In genomic region chrX:105553118-105553517, GRCh38 we compare ENCODE assay signal across 14 cellular contexts.
DNase-seq lines count a peak whose midpoint lies in the region; ATAC-seq and TF ChIP-seq lines count a peak whose summit lies in the region.
"Had no signal": no experiment of that assay in that cellular context is flagged by ENCODE, and none has a peak within 500 bp of the region (broad histone marks: within the 10 kb centered on the region; RNA-seq: fewer than 3 reads in every experiment).

No MANE protein-coding gene starts in this region.

- 55% methylated on average over 1 of the region's 1 CpG for WGBS in prostate gland

- peaks cover 17% of the 10 kb centered on the region for H3K4me1 ChIP-seq in RWPE2 (ENCODE audit: insufficient read depth, poor library complexity, severe bottlenecking)
- no peaks in the 10 kb centered on the region for H3K4me1 ChIP-seq in prostate gland (replicated peaks)
- no peaks in the 10 kb centered on the region for H3K4me1 ChIP-seq in mucosa of descending colon (ENCODE audit: low read depth)
- H3K4me1 ChIP-seq in tibial artery = no peaks in the 10 kb centered on the region
- H3K4me1 ChIP-seq: A549 had no signal

- H3K27me3 ChIP-seq in RWPE2 (ENCODE audit: insufficient read depth, poor library complexity, severe bottlenecking) = no peaks in the 10 kb centered on the region
- no peaks in the 10 kb centered on the region for H3K27me3 ChIP-seq in prostate gland (replicated peaks; ENCODE audit: insufficient read depth)
- no peaks in the 10 kb centered on the region for H3K27me3 ChIP-seq in tibial artery

- TF ChIP-seq POLR2A in prostate gland (IDR thresholded peaks at IDR 0.05) = no peak

- intact Hi-C loops in prostate gland (cut with DNase I) = no loop called here
- intact Hi-C loops in mucosa of descending colon (cut with DNase I, micrococcal nuclease) = no loop called here
- intact Hi-C loops in tibial artery (cut with DNase I; ENCODE audit: low total_unique reads) = no loop called here

- no peaks in the 10 kb centered on the region for H3K9me3 ChIP-seq in RWPE2 (ENCODE audit: severe bottlenecking)
- no peaks in the 10 kb centered on the region for H3K9me3 ChIP-seq in prostate gland
- no peaks in the 10 kb centered on the region for H3K9me3 ChIP-seq in mucosa of descending colon
- H3K9me3 ChIP-seq in tibial artery = no peaks in the 10 kb centered on the region
- H3K9me3 ChIP-seq: A549 had no signal

- H3K27ac ChIP-seq in RWPE2 (ENCODE audit: poor library complexity, severe bottlenecking) = peak overlapping the region; percentile 83
- peak overlapping the region; percentile 94 for H3K27ac ChIP-seq in epithelial cell of prostate
- H3K27ac ChIP-seq in prostate gland = no peak overlapping the region
- H3K27ac ChIP-seq in tibial artery = no peak overlapping the region
- H3K27ac ChIP-seq: A549, GM23248 had no signal

- peak; percentile 7 for DNase-seq in HPDE6-E6E7 (ENCODE audit: extremely low spot score)
- DNase-seq in RWPE2 (ENCODE audit: low spot score) = no peak
- peak; percentile 37 for DNase-seq in epithelial cell of prostate (ENCODE audit: low read depth, low spot score)
- DNase-seq in prostate gland (ENCODE audit: low spot score) = peak; percentile 3
- DNase-seq in mucosa of descending colon = no peak
- no peak for DNase-seq in NCI-H2107 (lab: John Stamatoyannopoulos, UW)
- no peak for DNase-seq in tibial artery
- DNase-seq: CD8-positive, alpha-beta T cell; COR-L47; DND-41; GDM1; GM23248; IMR-90 had no signal

- ATAC-seq in RWPE2 (ENCODE audit: low read depth) (peak; percentile 67), mucosa of descending colon (no peak)
- ATAC-seq: A549; CD8-positive, alpha-beta T cell had no signal

- TF ChIP-seq CTCF in RWPE2 (IDR thresholded peaks at IDR 0.05; ENCODE audit: poor library complexity, severe bottlenecking) (no peak), prostate gland (IDR thresholded peaks at IDR 0.05) (no peak), mucosa of descending colon (IDR thresholded peaks at IDR 0.05) (no peak), tibial artery (IDR thresholded peaks at IDR 0.05) (no peak)

- H3K36me3 ChIP-seq in RWPE2 (ENCODE audit: low read depth) = no peaks in the 10 kb centered on the region
- no peaks in the 10 kb centered on the region for H3K36me3 ChIP-seq in prostate gland
- H3K36me3 ChIP-seq in mucosa of descending colon (ENCODE audit: low read depth) = no peaks in the 10 kb centered on the region
- no peaks in the 10 kb centered on the region for H3K36me3 ChIP-seq in tibial artery

- H3K4me3 ChIP-seq in RWPE2 (ENCODE audit: severe bottlenecking) (no peak overlapping the region), prostate gland (no peak overlapping the region), mucosa of descending colon (no peak overlapping the region), tibial artery (no peak overlapping the region)
- H3K4me3 ChIP-seq: A549, GM23248 had no signal

Comparison
In these comparisons a context has a peak if more than half of its experiments do, and no peak if none do; other contexts are left out.
1. DNase-seq: peak in HPDE6-E6E7 (single experiment), epithelial cell of prostate (single experiment) and prostate gland (single experiment); none in RWPE2 (single experiment), mucosa of descending colon (0 of 3), NCI-H2107 (single experiment) and tibial artery (0 of 2).
2. H3K27ac ChIP-seq: peak in RWPE2 (single experiment) and epithelial cell of prostate (single experiment); none in prostate gland (0 of 2) and tibial artery (0 of 2).